Comparison of ENCODE assay signal across 1 cellular context in genomic region chr18:25180974-25181373, GRCh38.
TF ChIP-seq lines count a peak whose summit lies in the region.

No MANE protein-coding gene starts in this region.

TF ChIP-seq in HEK293, 187 proteins besides CTCF, POLR2A, EP300 and RAD21 (continued from another document):
- TF ChIP-seq, protein P1, sequence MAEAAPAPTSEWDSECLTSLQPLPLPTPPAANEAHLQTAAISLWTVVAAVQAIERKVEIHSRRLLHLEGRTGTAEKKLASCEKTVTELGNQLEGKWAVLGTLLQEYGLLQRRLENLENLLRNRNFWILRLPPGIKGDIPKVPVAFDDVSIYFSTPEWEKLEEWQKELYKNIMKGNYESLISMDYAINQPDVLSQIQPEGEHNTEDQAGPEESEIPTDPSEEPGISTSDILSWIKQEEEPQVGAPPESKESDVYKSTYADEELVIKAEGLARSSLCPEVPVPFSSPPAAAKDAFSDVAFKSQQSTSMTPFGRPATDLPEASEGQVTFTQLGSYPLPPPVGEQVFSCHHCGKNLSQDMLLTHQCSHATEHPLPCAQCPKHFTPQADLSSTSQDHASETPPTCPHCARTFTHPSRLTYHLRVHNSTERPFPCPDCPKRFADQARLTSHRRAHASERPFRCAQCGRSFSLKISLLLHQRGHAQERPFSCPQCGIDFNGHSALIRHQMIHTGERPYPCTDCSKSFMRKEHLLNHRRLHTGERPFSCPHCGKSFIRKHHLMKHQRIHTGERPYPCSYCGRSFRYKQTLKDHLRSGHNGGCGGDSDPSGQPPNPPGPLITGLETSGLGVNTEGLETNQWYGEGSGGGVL (tag by site-specific recombination; IDR thresholded peaks at IDR 0.05), result no peak
- TF ChIP-seq TRIM28 (IDR thresholded peaks at IDR 0.05; ENCODE audit: borderline replicate concordance, low read length), result no peak
TF ChIP-seq in HEK293: peak in this region for 2.
